ENCODE assay signal across 1 cellular context in genomic region chr1:194014004-194014403, GRCh38.
TF ChIP-seq lines count a peak whose summit lies in the region.

No MANE protein-coding gene starts in this region.

TF ChIP-seq in IMR-90, 13 proteins besides CTCF, POLR2A, EP300 and RAD21 (continued from another document):
- no peak for TF ChIP-seq ELK1 (IDR thresholded peaks at IDR 0.05; ENCODE audit: borderline replicate concordance, low read depth, low read length)
